Comparison of ENCODE assay signal across 8 cellular contexts in genomic region chr7:151027728-151028130, GRCh38. TPM values are rescaled to one million over a fixed set of nuclear protein-coding genes. Genes with fewer than 3 reads are reported as not detected.
DNase-seq lines count a peak whose midpoint lies in the region; ATAC-seq and TF ChIP-seq lines count a peak whose summit lies in the region.
"Not testable (repeated sequence)": the region's sequence is repeated elsewhere in the genome, so short reads cannot be mapped to it uniquely, and the experiment has no call there.

No MANE protein-coding gene starts in this region.

- TF ChIP-seq POLR2A in testis (IDR thresholded peaks at IDR 0.05): not testable (repeated sequence)

- H2AFZ ChIP-seq in OCI-LY1 (ENCODE audit: low read length) (peak overlapping the region; percentile 48; the same call in 1 of the 2 replicates), neuron (ENCODE audit: low read depth, low read length) (peak overlapping the region; percentile 65)

- H3F3A ChIP-seq in OCI-LY1 (ENCODE audit: insufficient read depth, low read length): not testable (repeated sequence)

- H3K36me3 ChIP-seq in CD8-positive, alpha-beta T cell (ENCODE audit: insufficient read depth, low read length); OCI-LY1 (ENCODE audit: insufficient read depth, low read length); effector memory CD4-positive, alpha-beta T cell (ENCODE audit: control insufficient read depth, insufficient read depth, low read length); iPS-20b (ENCODE audit: insufficient read depth, low read depth, low read length); neuron (ENCODE audit: insufficient read depth, low read length); testis (ENCODE audit: low read depth, missing control alignments): not testable (repeated sequence)

- H4K20me1 ChIP-seq in OCI-LY1 (ENCODE audit: insufficient read depth, low read length): not testable (repeated sequence)

- peak overlapping the region; percentile 94 for H3K27ac ChIP-seq in CD8-positive, alpha-beta T cell (ENCODE audit: low read depth, low read length)
- H3K27ac ChIP-seq in OCI-LY1 (ENCODE audit: low read depth, low read length, poor library complexity, severe bottlenecking); iPS-20b (ENCODE audit: low read length): not testable (repeated sequence)
- H3K27ac ChIP-seq in effector memory CD4-positive, alpha-beta T cell (ENCODE audit: insufficient read depth, low read length, poor library complexity, severe bottlenecking): peak overlapping the region; percentile 86
- H3K27ac ChIP-seq in testis: peak overlapping the region; percentile 31 to 51

- 12 to 15% methylated on average over 16 of the region's 16 CpGs for WGBS in testis, 2 donors

- POLR2A ChIA-PET in CD8-positive, alpha-beta T cell (lab: Charles Lee): interaction anchor here (0.8 to 2.4 kb wide), 12 partner anchors 9 to 63 kb away, joined by 3 to 27 read pairs (median 6); partner anchors contain the start of genes CDK5, FASTK and SLC4A2

- intact Hi-C loops in CD8-positive, alpha-beta T cell (cut with DNase I, micrococcal nuclease): loop anchor here (1.0 to 5.0 kb wide), 11 partner anchors 9 to 1000 kb away; partner anchors contain the start of genes ABCF2 (in 1 of the 2), FASTK (in 1 of the 2), GALNT11 (in 1 of the 2) and TMUB1 (in 1 of the 2)
- intact Hi-C loops in activated T-helper 2 cell treated with anti-CD3 and anti-CD28 coated beads, Interferon-gamma antibody, Interleukin-2, Interleukin-4, amounts not matched to agents 10 μg/mL and 5 μg/mL and 100 μg/mL, durations not matched to agents 14 hours and 24 hours and 36 hours (cut with micrococcal nuclease): loop anchor here (1.0 to 2.0 kb wide), 5 partner anchors 12 to 323 kb away; partner anchors contain the start of gene TMUB1
- intact Hi-C loops in testis (cut with DNase I; ENCODE audit: low total_unique reads): not testable (repeated sequence)

- H3K27ac Mint-ChIP-seq in CD8-positive, alpha-beta T cell: peak overlapping the region; percentile 99
- peak overlapping the region; percentile 93 for H3K27ac Mint-ChIP-seq in activated T-helper 2 cell treated with anti-CD3 and anti-CD28 coated beads, Interferon-gamma antibody, Interleukin-2, Interleukin-4, amounts not matched to agents 10 μg/mL and 5 μg/mL and 100 μg/mL, durations not matched to agents 14 hours and 24 hours and 36 hours

- H3K4me1 ChIP-seq in CD8-positive, alpha-beta T cell (ENCODE audit: insufficient read depth, low read length): peaks cover 12% of the 10 kb centered on the region
- peaks cover 24% of the 10 kb centered on the region for H3K4me1 ChIP-seq in OCI-LY1 (ENCODE audit: insufficient read depth, low read length, severe bottlenecking)
- not testable (repeated sequence) for H3K4me1 ChIP-seq in effector memory CD4-positive, alpha-beta T cell (ENCODE audit: control insufficient read depth, insufficient read depth, low read length, poor library complexity, severe bottlenecking); iPS-20b (ENCODE audit: insufficient read depth, low read length); testis
- H3K4me1 ChIP-seq in neuron (ENCODE audit: insufficient read depth, low read length): peaks cover 11% of the 10 kb centered on the region

- H3K4me2 ChIP-seq in OCI-LY1 (ENCODE audit: low read length): peak overlapping the region; percentile 66

- peaks cover 19% of the 10 kb centered on the region for H3K36me3 Mint-ChIP-seq in CD8-positive, alpha-beta T cell
- not testable (repeated sequence) for H3K36me3 Mint-ChIP-seq in activated T-helper 2 cell treated with anti-CD3 and anti-CD28 coated beads, Interferon-gamma antibody, Interleukin-2, Interleukin-4, amounts not matched to agents 10 μg/mL and 5 μg/mL and 100 μg/mL, durations not matched to agents 14 hours and 24 hours and 36 hours (ENCODE audit: low read depth)

- H3K4me3 ChIP-seq in CD8-positive, alpha-beta T cell (ENCODE audit: low read depth, low read length): peak overlapping the region; percentile 75
- peak overlapping the region; percentile 73 for H3K4me3 ChIP-seq in HFF-Myc (replicated peaks; ENCODE audit: low read depth, low read length)
- peak overlapping the region; percentile 73 for H3K4me3 ChIP-seq in OCI-LY1 (ENCODE audit: low read depth, low read length, poor library complexity, severe bottlenecking)
- H3K4me3 ChIP-seq in effector memory CD4-positive, alpha-beta T cell (ENCODE audit: insufficient read depth, low read depth, low read length, poor library complexity, severe bottlenecking): peak overlapping the region; percentile 33
- H3K4me3 ChIP-seq in iPS-20b (ENCODE audit: low read length): peak overlapping the region; percentile 90
- H3K4me3 ChIP-seq in neuron (ENCODE audit: low read length): peak overlapping the region; percentile 79
- H3K4me3 ChIP-seq in testis: peak overlapping the region; percentile 64 to 87

- H3K9me2 ChIP-seq in OCI-LY1 (ENCODE audit: low read depth, low read length): not testable (repeated sequence)

- not testable (repeated sequence) for H3K27me3 Mint-ChIP-seq in CD8-positive, alpha-beta T cell (ENCODE audit: low read depth); activated T-helper 2 cell treated with anti-CD3 and anti-CD28 coated beads, Interferon-gamma antibody, Interleukin-2, Interleukin-4, amounts not matched to agents 10 μg/mL and 5 μg/mL and 100 μg/mL, durations not matched to agents 14 hours and 24 hours and 36 hours (ENCODE audit: low read depth)

- CTCF ChIA-PET in CD8-positive, alpha-beta T cell (lab: Charles Lee): interaction anchor here (1.0 to 3.2 kb wide), 5 partner anchors 9 to 90 kb away, joined by 3 to 29 read pairs (median 4); no protein-coding TSS in a partner anchor

- H3K9me3 ChIP-seq in CD8-positive, alpha-beta T cell (ENCODE audit: low read length); OCI-LY1 (ENCODE audit: low read length); effector memory CD4-positive, alpha-beta T cell (ENCODE audit: control insufficient read depth, low read length); iPS-20b (ENCODE audit: insufficient read depth, low read depth, low read length); neuron (ENCODE audit: low read length); testis: not testable (repeated sequence)

- TF ChIP-seq CTCF in CD8-positive, alpha-beta T cell (IDR thresholded peaks at IDR 0.05); HFF-Myc (IDR thresholded peaks at IDR 0.05; ENCODE audit: low read depth, low read length, missing control alignments); OCI-LY1 (IDR thresholded peaks at IDR 0.05; ENCODE audit: low read length); testis (IDR thresholded peaks at IDR 0.05): not testable (repeated sequence)

- not testable (repeated sequence) for H3K9me3 Mint-ChIP-seq in CD8-positive, alpha-beta T cell; activated T-helper 2 cell treated with anti-CD3 and anti-CD28 coated beads, Interferon-gamma antibody, Interleukin-2, Interleukin-4, amounts not matched to agents 10 μg/mL and 5 μg/mL and 100 μg/mL, durations not matched to agents 14 hours and 24 hours and 36 hours

- peak; percentile 33 for ATAC-seq in CD8-positive, alpha-beta T cell

- peak overlapping the region; percentile 20 for H3K9ac ChIP-seq in OCI-LY1 (ENCODE audit: low read length)
- H3K9ac ChIP-seq in iPS-20b (ENCODE audit: low read depth, low read length): not testable (repeated sequence)

- not testable (repeated sequence) for H3K79me2 ChIP-seq in OCI-LY1 (ENCODE audit: insufficient read depth, low read length)

- peak overlapping the region; percentile 96 for H3K4me3 Mint-ChIP-seq in CD8-positive, alpha-beta T cell
- peak overlapping the region; percentile 96 for H3K4me3 Mint-ChIP-seq in activated T-helper 2 cell treated with anti-CD3 and anti-CD28 coated beads, Interferon-gamma antibody, Interleukin-2, Interleukin-4, amounts not matched to agents 10 μg/mL and 5 μg/mL and 100 μg/mL, durations not matched to agents 14 hours and 24 hours and 36 hours (ENCODE audit: low read depth)

- peaks cover 24% of the 10 kb centered on the region for H3K4me1 Mint-ChIP-seq in CD8-positive, alpha-beta T cell (ENCODE audit: low read depth)
- peaks cover 13% of the 10 kb centered on the region for H3K4me1 Mint-ChIP-seq in activated T-helper 2 cell treated with anti-CD3 and anti-CD28 coated beads, Interferon-gamma antibody, Interleukin-2, Interleukin-4, amounts not matched to agents 10 μg/mL and 5 μg/mL and 100 μg/mL, durations not matched to agents 14 hours and 24 hours and 36 hours (ENCODE audit: low read depth)

- DNase-seq in CD8-positive, alpha-beta T cell; HFF-Myc (ENCODE audit: extremely low read depth, low read depth); activated T-helper 2 cell treated with anti-CD3 and anti-CD28 coated beads, Interferon-gamma antibody, Interleukin-2, Interleukin-4, amounts not matched to agents 10 μg/mL and 5 μg/mL and 100 μg/mL, durations not matched to agents 14 hours and 24 hours and 36 hours (ENCODE audit: low spot score); effector memory CD4-positive, alpha-beta T cell; testis: not testable (repeated sequence)

- not testable (repeated sequence) for H3K27me3 ChIP-seq in CD8-positive, alpha-beta T cell (ENCODE audit: insufficient read depth, low read length); OCI-LY1 (ENCODE audit: insufficient read depth, low read length); effector memory CD4-positive, alpha-beta T cell (replicated peaks; ENCODE audit: control insufficient read depth, insufficient read depth, low read length, poor library complexity, severe bottlenecking); iPS-20b (ENCODE audit: insufficient read depth, low read length); neuron (ENCODE audit: insufficient read depth, low read length); testis

RNA-seq across cellular contexts. Expression of gene ABCB8, which starts 0.5 kb away (rescaled TPM):
- total RNA-seq in CD8-positive, alpha-beta T cell: 10 to 100 TPM; 43.6 to 49.3 TPM
- 59.5 and 59.6 TPM in 2 replicates for total RNA-seq in activated T-helper 2 cell treated with anti-CD3 and anti-CD28 coated beads, Interferon-gamma antibody, Interleukin-2, Interleukin-4, amounts not matched to agents 10 μg/mL and 5 μg/mL and 100 μg/mL, durations not matched to agents 14 hours and 24 hours and 36 hours
- 10 to 100 TPM; 59.6 to 76.8 TPM for total RNA-seq in testis
- 34.9 TPM for polyA plus RNA-seq in testis (ENCODE audit: insufficient read depth, low read depth, low replicate concordance)

RNA-seq across cellular contexts. Expression of gene ATG9B, which starts 3.4 kb away (rescaled TPM):
- 10 to 100 TPM in 1 of 2 experiments, 1 to 10 TPM in 1; 9.2 to 12.7 TPM for total RNA-seq in CD8-positive, alpha-beta T cell
- 5.0 and 6.4 TPM in 2 replicates for total RNA-seq in activated T-helper 2 cell treated with anti-CD3 and anti-CD28 coated beads, Interferon-gamma antibody, Interleukin-2, Interleukin-4, amounts not matched to agents 10 μg/mL and 5 μg/mL and 100 μg/mL, durations not matched to agents 14 hours and 24 hours and 36 hours
- total RNA-seq in testis: 10 to 100 TPM; 14.9 to 29.7 TPM
- 24.8 TPM for polyA plus RNA-seq in testis (ENCODE audit: insufficient read depth, low read depth, low replicate concordance)

RNA-seq across cellular contexts. Expression of gene ASIC3, which starts 20.6 kb away (rescaled TPM):
- total RNA-seq in CD8-positive, alpha-beta T cell: 1 to 10 TPM; 6.7 to 8.6 TPM
- 3.3 and 4.0 TPM in 2 replicates for total RNA-seq in activated T-helper 2 cell treated with anti-CD3 and anti-CD28 coated beads, Interferon-gamma antibody, Interleukin-2, Interleukin-4, amounts not matched to agents 10 μg/mL and 5 μg/mL and 100 μg/mL, durations not matched to agents 14 hours and 24 hours and 36 hours
- total RNA-seq in testis: 10 to 100 TPM; 27.5 to 37.9 TPM
- polyA plus RNA-seq in testis (ENCODE audit: insufficient read depth, low read depth, low replicate concordance): 20.8 TPM

RNA-seq across cellular contexts. Expression of gene CDK5, which starts 30.0 kb away (rescaled TPM):
- 1 to 10 TPM; 1.9 to 2.7 TPM for total RNA-seq in CD8-positive, alpha-beta T cell
- 24.1 and 25.7 TPM in 2 replicates for total RNA-seq in activated T-helper 2 cell treated with anti-CD3 and anti-CD28 coated beads, Interferon-gamma antibody, Interleukin-2, Interleukin-4, amounts not matched to agents 10 μg/mL and 5 μg/mL and 100 μg/mL, durations not matched to agents 14 hours and 24 hours and 36 hours
- 10 to 100 TPM; 10.5 to 15.4 TPM for total RNA-seq in testis
- polyA plus RNA-seq in testis (ENCODE audit: insufficient read depth, low read depth, low replicate concordance): 7.1 TPM

RNA-seq across cellular contexts. Expression of gene SLC4A2, which starts 31.7 kb away (rescaled TPM):
- total RNA-seq in CD8-positive, alpha-beta T cell: 10 to 100 TPM; 25.5 to 29.1 TPM
- total RNA-seq in activated T-helper 2 cell treated with anti-CD3 and anti-CD28 coated beads, Interferon-gamma antibody, Interleukin-2, Interleukin-4, amounts not matched to agents 10 μg/mL and 5 μg/mL and 100 μg/mL, durations not matched to agents 14 hours and 24 hours and 36 hours: 106 and 109 TPM in 2 replicates
- 100 to 1,000 TPM; 147 to 153 TPM for total RNA-seq in testis
- 68.9 TPM for polyA plus RNA-seq in testis (ENCODE audit: insufficient read depth, low read depth, low replicate concordance)

Comparison
In these comparisons a context has a peak if more than half of its experiments do, and no peak if none do; other contexts are left out.
1. H3K4me3 ChIP-seq: peak in every context shown above with its lines; median percentile 90 in iPS-20b; 79 in neuron; 76 in testis; 75 in CD8-positive, alpha-beta T cell; 73 in HFF-Myc; 73 in OCI-LY1; 33 in effector memory CD4-positive, alpha-beta T cell.